In genomic region chr11:2824851-2825250, GRCh38 we compare ENCODE assay signal across 11 cellular contexts.
A peak's percentile ranks its signal among the peaks of the same experiment; 100 is the strongest.
DNase-seq lines count a peak whose midpoint lies in the region; TF ChIP-seq lines count a peak whose summit lies in the region.
"Had no signal": no experiment of that assay in that cellular context is flagged by ENCODE, and none has a peak within 500 bp of the region (broad histone marks: within the 10 kb centered on the region; RNA-seq: fewer than 3 reads in every experiment).

No MANE protein-coding gene starts in this region.

- H2AFZ ChIP-seq in Karpas-422 (ENCODE audit: low read length): no peak overlapping the region

- peaks cover 18% of the 10 kb centered on the region for H3K27me3 Mint-ChIP-seq in HFFc6 (ENCODE audit: insufficient read depth)

- no peak for DNase-seq in HFFc6
- no peak for DNase-seq in epithelial cell of prostate (ENCODE audit: low read depth, low spot score)
- no peak for DNase-seq in dorsolateral prefrontal cortex
- DNase-seq in Karpas-422: no peak
- DNase-seq in GM13977 (ENCODE audit: low spot score): no peak
- DNase-seq in NCI-H526 (lab: John Stamatoyannopoulos, UW): no peak
- DNase-seq: amygdala, C1 segment of cervical spinal cord had no signal

- H3K4me1 Mint-ChIP-seq in HFFc6 (ENCODE audit: low read depth): peaks cover 25% of the 10 kb centered on the region

- H3K9me3 ChIP-seq in mucosa of stomach (ENCODE audit: control insufficient read depth, low read length) (no peaks in the 10 kb centered on the region), subcutaneous abdominal adipose tissue (ENCODE audit: control insufficient read depth in 5 of 5, low read length in 5 of 5) (peaks cover 0 to 15% (median 14%) of the 10 kb centered on the region in 5 donors), Karpas-422 (ENCODE audit: low read length) (peaks cover 10% of the 10 kb centered on the region)
- H3K9me3 ChIP-seq: MG63 had no signal

- peak overlapping the region; percentile 9 for H3K9ac ChIP-seq in mucosa of stomach (ENCODE audit: low read length)
- peak overlapping the region in 3 of 5 donors; percentile 16 to 74 (median 69) for H3K9ac ChIP-seq in subcutaneous abdominal adipose tissue (ENCODE audit: low read length in 5 of 5)
- no peak overlapping the region for H3K9ac ChIP-seq in Karpas-422 (ENCODE audit: low read length)

- TF ChIP-seq CTCF in HFFc6 (IDR thresholded peaks at IDR 0.05) (no peak), dorsolateral prefrontal cortex (IDR thresholded peaks at IDR 0.05 in 54 of 56, conservative IDR thresholded peaks at IDR 0.05 in 2 of 56; ENCODE audit: low read depth in 1 of 56, partially characterized antibody in 56 of 56) (no peak), GM13977 (IDR thresholded peaks at IDR 0.05; ENCODE audit: extremely low read depth, insufficient read depth, missing control alignments) (no peak)

- intact Hi-C loops in dorsolateral prefrontal cortex (cut with DNase I): no loop called here

- H3K4me2 ChIP-seq in Karpas-422 (ENCODE audit: low read depth, low read length, poor library complexity, severe bottlenecking): no peak overlapping the region

- peaks cover 47% of the 10 kb centered on the region for H3K9me3 Mint-ChIP-seq in HFFc6

- H3K36me3 ChIP-seq in mucosa of stomach (ENCODE audit: control insufficient read depth, insufficient read depth, low read length) (no peaks in the 10 kb centered on the region), subcutaneous abdominal adipose tissue (ENCODE audit: control insufficient read depth in 5 of 5, insufficient read depth in 5 of 5, low read length in 5 of 5) (no peaks in the 10 kb centered on the region), Karpas-422 (ENCODE audit: insufficient read depth, low read length) (no peaks in the 10 kb centered on the region)
- H3K36me3 ChIP-seq: MG63 had no signal

- H3K4me3 ChIP-seq in mucosa of stomach (ENCODE audit: low read length) (no peak overlapping the region), subcutaneous abdominal adipose tissue (ENCODE audit: low read depth in 1 of 5, low read length in 5 of 5) (peak overlapping the region in 1 of 5 donors; percentile 53), dorsolateral prefrontal cortex (no peak overlapping the region), Karpas-422 (ENCODE audit: low read length) (no peak overlapping the region)
- H3K4me3 ChIP-seq: MG63 had no signal

- in situ Hi-C loops in GM13977 (cut with MboI; ENCODE audit: low pct_unique_long_range_greater_than_20kb, low sequenced_read_pairs, unreplicated experiment): no loop called here

- H4K20me1 ChIP-seq in Karpas-422 (ENCODE audit: insufficient read depth, low read depth, low read length): no peaks in the 10 kb centered on the region

- H3K9me2 ChIP-seq in Karpas-422 (replicated peaks; ENCODE audit: insufficient read depth, low read length): no peaks in the 10 kb centered on the region

- H3K27me3 ChIP-seq in mucosa of stomach (ENCODE audit: control insufficient read depth, insufficient read depth, low read length) (peaks cover 5% of the 10 kb centered on the region), subcutaneous abdominal adipose tissue (ENCODE audit: control insufficient read depth in 5 of 5, insufficient read depth in 4 of 5, low read length in 5 of 5) (no peaks in the 10 kb centered on the region), dorsolateral prefrontal cortex (peaks cover 0 to 9% (median 0%) of the 10 kb centered on the region in 45 donors), Karpas-422 (ENCODE audit: low read length) (no peaks in the 10 kb centered on the region; the same call in 1 of the 2 replicates)
- H3K27me3 ChIP-seq: MG63 had no signal

- peak overlapping the region; percentile 58; the same call in 1 of the 2 replicates for H3K27ac Mint-ChIP-seq in HFFc6

- no peaks in the 10 kb centered on the region for H3K79me2 ChIP-seq in Karpas-422 (ENCODE audit: low read length)

- no peak overlapping the region for H3K4me3 Mint-ChIP-seq in HFFc6

- H3K36me3 Mint-ChIP-seq in HFFc6 (ENCODE audit: low read depth): peaks cover 42% of the 10 kb centered on the region

- peaks cover 17% of the 10 kb centered on the region for H3K4me1 ChIP-seq in mucosa of stomach (ENCODE audit: control insufficient read depth, insufficient read depth, low read length)
- H3K4me1 ChIP-seq in subcutaneous abdominal adipose tissue (ENCODE audit: control insufficient read depth in 5 of 5, insufficient read depth in 5 of 5, low read length in 5 of 5): peaks cover 12 to 48% (median 34%) of the 10 kb centered on the region in 5 donors
- H3K4me1 ChIP-seq in Karpas-422 (ENCODE audit: low read length): no peaks in the 10 kb centered on the region

- H3K27ac ChIP-seq in epithelial cell of prostate: peak overlapping the region; percentile 80
- peak overlapping the region; percentile 97 for H3K27ac ChIP-seq in subcutaneous abdominal adipose tissue (ENCODE audit: low read depth, low read length)
- peak overlapping the region in 8 of 59 donors; percentile 16 to 78 (median 71) for H3K27ac ChIP-seq in dorsolateral prefrontal cortex
- H3K27ac ChIP-seq in Karpas-422 (ENCODE audit: low read length): no peak overlapping the region
